Comparison of ENCODE assay signal across 8 cellular contexts in genomic region chr7:81482600-81483186, GRCh38.
DNase-seq lines count a peak whose midpoint lies in the region; ATAC-seq and TF ChIP-seq lines count a peak whose summit lies in the region.

No MANE protein-coding gene starts in this region.

- DNase-seq in LNCaP clone FGC (ENCODE audit: low read depth) (no peak), kidney epithelial cell (ENCODE audit: low read depth) (no peak)
- DNase-seq in activated naive CD4-positive, alpha-beta T cell treated with anti-CD3 and anti-CD28 coated beads, Interleukin-2, amount 10 ng/mL, durations not matched to agents 7 days and 5 days = no peak
- no peak for DNase-seq in NK-92 treated with Interleukin-12 subunit alpha and Interleukin-12 subunit beta, amount 100 ng/mL, for 24 hours (lab: John Stamatoyannopoulos, UW)

- no peaks in the 10 kb centered on the region for H3K4me1 Mint-ChIP-seq in activated naive CD4-positive, alpha-beta T cell treated with anti-CD3 and anti-CD28 coated beads, Interleukin-2, amount 10 ng/mL, durations not matched to agents 7 days and 5 days

- ATAC-seq in GM18508 (IDR thresholded peaks at IDR 0.05; ENCODE audit: insufficient read depth, unreplicated experiment) = peak; percentile 65
- no peak for ATAC-seq in GM19324 (IDR thresholded peaks at IDR 0.05; ENCODE audit: low FRiP score, unreplicated experiment)

- H3K36me3 ChIP-seq in ACC112 (ENCODE audit: insufficient read depth, low read length) = no peaks in the 10 kb centered on the region
- no peaks in the 10 kb centered on the region for H3K36me3 ChIP-seq in kidney epithelial cell (ENCODE audit: control insufficient read depth, insufficient read depth, low read length)

- H3K27me3 ChIP-seq in ACC112 (ENCODE audit: insufficient read depth, low read length) (no peaks in the 10 kb centered on the region), kidney epithelial cell (ENCODE audit: control insufficient read depth, insufficient read depth, low read length) (no peaks in the 10 kb centered on the region)

- CTCF ChIA-PET in activated naive CD4-positive, alpha-beta T cell treated with anti-CD3 and anti-CD28 coated beads, Interleukin-2, amount 10 ng/mL, durations not matched to agents 7 days and 5 days (lab: Charles Lee) = interaction anchor here (0.7 to 1.7 kb wide), 5 partner anchors 9 to 787 kb away, joined by 3 to 6 read pairs (median 3); no protein-coding TSS in a partner anchor

- no peaks in the 10 kb centered on the region for H3K4me1 ChIP-seq in ACC112 (ENCODE audit: control insufficient read depth, insufficient read depth, low read length, unreplicated experiment)

- TF ChIP-seq CTCF in LNCaP clone FGC (IDR thresholded peaks at IDR 0.05; ENCODE audit: control insufficient read depth, extremely low read depth, insufficient read depth) = peak; percentile 51
- TF ChIP-seq CTCF in VCaP (conservative IDR thresholded peaks at IDR 0.05) = peak; percentile 75
- TF ChIP-seq CTCF in kidney epithelial cell (IDR thresholded peaks at IDR 0.05; ENCODE audit: insufficient read depth, low read length, poor library complexity, severe bottlenecking) = peak; percentile 44

- H3K9me3 Mint-ChIP-seq in activated naive CD4-positive, alpha-beta T cell treated with anti-CD3 and anti-CD28 coated beads, Interleukin-2, amount 10 ng/mL, durations not matched to agents 7 days and 5 days = no peaks in the 10 kb centered on the region

- peak overlapping the region; percentile 33 for H2AFZ ChIP-seq in ACC112 (ENCODE audit: low read length, unreplicated experiment)

- H3K27ac Mint-ChIP-seq in activated naive CD4-positive, alpha-beta T cell treated with anti-CD3 and anti-CD28 coated beads, Interleukin-2, amount 10 ng/mL, durations not matched to agents 7 days and 5 days = no peak overlapping the region

- H3K4me3 ChIP-seq in ACC112 (ENCODE audit: low read depth, low read length) = no peak overlapping the region
- H3K4me3 ChIP-seq in LNCaP clone FGC (ENCODE audit: low read depth, low read length) = no peak overlapping the region
- no peak overlapping the region for H3K4me3 ChIP-seq in kidney epithelial cell (ENCODE audit: low read depth, low read length)

- no peak overlapping the region for H3K4me3 Mint-ChIP-seq in activated naive CD4-positive, alpha-beta T cell treated with anti-CD3 and anti-CD28 coated beads, Interleukin-2, amount 10 ng/mL, durations not matched to agents 7 days and 5 days

- no peak overlapping the region for H3K27ac ChIP-seq in ACC112 (ENCODE audit: low read depth, low read length)
- H3K27ac ChIP-seq in VCaP = no peak overlapping the region

- no peaks in the 10 kb centered on the region for H3K79me2 ChIP-seq in ACC112 (ENCODE audit: control insufficient read depth, insufficient read depth, low read length, unreplicated experiment)

- H3K27me3 Mint-ChIP-seq in activated naive CD4-positive, alpha-beta T cell treated with anti-CD3 and anti-CD28 coated beads, Interleukin-2, amount 10 ng/mL, durations not matched to agents 7 days and 5 days = no peaks in the 10 kb centered on the region

- no peaks in the 10 kb centered on the region for H3K36me3 Mint-ChIP-seq in activated naive CD4-positive, alpha-beta T cell treated with anti-CD3 and anti-CD28 coated beads, Interleukin-2, amount 10 ng/mL, durations not matched to agents 7 days and 5 days
